20 cellular contexts compared by ENCODE assay signal in genomic region chr4:66430856-66431255, GRCh38.
DNase-seq lines count a peak whose midpoint lies in the region; ATAC-seq and TF ChIP-seq lines count a peak whose summit lies in the region.
"Had no signal": no experiment of that assay in that cellular context is flagged by ENCODE, and none has a peak within 500 bp of the region (broad histone marks: within the 10 kb centered on the region; RNA-seq: fewer than 3 reads in every experiment).

No MANE protein-coding gene starts in this region.

- no peak overlapping the region for H3K9ac ChIP-seq in NT2/D1 (ENCODE audit: insufficient read length, low read depth)

- no peak for ATAC-seq in GM21723 (IDR thresholded peaks at IDR 0.05; ENCODE audit: unreplicated experiment)
- ATAC-seq: activated CD8-positive, alpha-beta T cell treated with anti-CD3 and anti-CD28 coated beads, Interleukin-2, amount 10 ng/mL, durations not matched to agents 7 days and 5 days; CD8-positive, alpha-beta T cell; HCT116 had no signal

- TF ChIP-seq CTCF in cardiac fibroblast (IDR thresholded peaks at IDR 0.05; ENCODE audit: low read depth, low read length), result no peak

- peak overlapping the region; percentile 90 for H3K27ac ChIP-seq in mesodermal cell (ENCODE audit: low read depth, low read length, severe bottlenecking)
- H3K27ac ChIP-seq: epithelial cell of prostate, WERI-Rb-1 had no signal

- no peaks in the 10 kb centered on the region for H3K9me3 ChIP-seq in NT2/D1 (ENCODE audit: insufficient read depth, low read length)
- H3K9me3 ChIP-seq in mesodermal cell (ENCODE audit: control insufficient read depth, low read length), result no peaks in the 10 kb centered on the region

- no peaks in the 10 kb centered on the region for H3K36me3 ChIP-seq in NT2/D1 (ENCODE audit: insufficient read depth, insufficient read length, low read length)
- H3K36me3 ChIP-seq in mesodermal cell (ENCODE audit: control insufficient read depth, insufficient read depth, low read length), result no peaks in the 10 kb centered on the region
- H3K36me3 ChIP-seq: WERI-Rb-1 had no signal

- H3K4me3 ChIP-seq in NT2/D1 (ENCODE audit: insufficient read length, low read depth), result no peak overlapping the region
- no peak overlapping the region for H3K4me3 ChIP-seq in cardiac fibroblast (replicated peaks in 1 of 2; ENCODE audit: low read depth in 2 of 2, low read length in 2 of 2)
- no peak overlapping the region for H3K4me3 ChIP-seq in mesodermal cell (ENCODE audit: extremely low read depth, insufficient read depth, low read length, poor library complexity, severe bottlenecking)

- DNase-seq in EL (peak; percentile 55), NT2/D1 (ENCODE audit: low read depth, low spot score) (peak; percentile 2), cardiac fibroblast (ENCODE audit: low read depth in 2 of 2) (peak; percentile 71 to 74), nucleus accumbens (lab: John Stamatoyannopoulos, UW) (no peak), COLO668 (lab: John Stamatoyannopoulos, UW; ENCODE audit: unreplicated experiment) (no peak), NCI-H526 (lab: John Stamatoyannopoulos, UW) (no peak)
- DNase-seq: activated CD8-positive, alpha-beta T cell treated with anti-CD3 and anti-CD28 coated beads, Interleukin-2, amount 10 ng/mL, durations not matched to agents 7 days and 5 days; CD8-positive, alpha-beta T cell; GDM1; head of caudate nucleus; Kasumi-1; NCI-H1694 treated with DMSO at 0.1 percent for 48 hours; posterior cingulate gyrus; small intestine; stimulated activated naive CD4-positive, alpha-beta T cell; WERI-Rb-1 had no signal

- H3K27me3 ChIP-seq in NT2/D1 (ENCODE audit: insufficient read depth, insufficient read length), result no peaks in the 10 kb centered on the region

- 17% methylated on average over 1 of the region's 1 CpG; no CpG with 5 or more reads in 1 of the 2 experiments for WGBS in mesodermal cell (ENCODE audit: insufficient coverage in 2 of 2), 2 experiments

- H3K4me1 ChIP-seq in NT2/D1 (ENCODE audit: insufficient read depth, insufficient read length) (no peaks in the 10 kb centered on the region), mesodermal cell (ENCODE audit: control insufficient read depth, insufficient read depth, low read length, poor library complexity, severe bottlenecking) (no peaks in the 10 kb centered on the region)

Comparison
In these comparisons a context has a peak if more than half of its experiments do, and no peak if none do; other contexts are left out.
1. DNase-seq: peak in EL (single experiment), NT2/D1 (single experiment) and cardiac fibroblast (2 of 2); none in nucleus accumbens (0 of 56), COLO668 (single experiment) and NCI-H526 (0 of 2).